ENCODE assay signal across 8 cellular contexts in the genomic region with DNA sequence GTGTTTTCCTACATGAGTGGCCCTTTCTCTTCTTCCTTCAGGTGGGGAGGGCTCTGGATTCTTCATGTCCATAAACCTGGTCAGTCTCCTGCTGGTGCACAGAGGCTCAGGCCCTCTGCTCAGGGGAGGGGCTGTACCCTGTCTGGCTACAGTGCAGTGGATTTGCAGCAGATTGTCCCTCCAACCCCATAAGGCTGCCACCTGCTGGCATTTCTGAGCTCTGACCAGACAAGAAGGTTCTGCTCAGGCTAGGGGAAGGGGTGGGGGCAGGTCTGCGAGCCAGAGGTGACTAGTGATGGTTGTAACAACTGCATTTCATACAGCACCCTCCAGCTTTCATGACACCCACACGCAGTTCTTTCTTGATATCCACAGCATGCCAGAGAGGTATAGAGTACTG.
A peak's percentile ranks its signal among the peaks of the same experiment; 100 is the strongest.
DNase-seq lines count a peak whose midpoint lies in the region; TF ChIP-seq lines count a peak whose summit lies in the region.
"Not testable (repeated sequence)": the region's sequence is repeated elsewhere in the genome, so short reads cannot be mapped to it uniquely, and the experiment has no call there.

No MANE protein-coding gene starts in this region.

- H3K36me3 Mint-ChIP-seq in activated CD4-positive, alpha-beta T cell treated with anti-CD3 and anti-CD28 coated beads, Interleukin-2, amount 10 ng/mL, durations not matched to agents 7 days and 5 days (ENCODE audit: low read depth); dendritic cell treated with granulocyte-macrophage colony-stimulating factor and Interleukin-4, amounts not matched to agents 40 ng/mL and 50 ng/mL, for 4 days (ENCODE audit: low read depth): not testable (repeated sequence)

- CTCF ChIA-PET in GM10248 (lab: Yijun Ruan, JAX) = interaction anchor here (0.7 to 1.8 kb wide), 5 partner anchors 8 to 50 kb away, joined by 3 to 12 read pairs (median 5); no protein-coding TSS in a partner anchor
- CTCF ChIA-PET in activated CD4-positive, alpha-beta T cell treated with anti-CD3 and anti-CD28 coated beads, Interleukin-2, amount 10 ng/mL, durations not matched to agents 7 days and 5 days (lab: Charles Lee) = not testable (repeated sequence)

- not testable (repeated sequence) for H3K4me3 Mint-ChIP-seq in activated CD4-positive, alpha-beta T cell treated with anti-CD3 and anti-CD28 coated beads, Interleukin-2, amount 10 ng/mL, durations not matched to agents 7 days and 5 days; dendritic cell treated with granulocyte-macrophage colony-stimulating factor and Interleukin-4, amounts not matched to agents 40 ng/mL and 50 ng/mL, for 4 days

- intact Hi-C loops in dendritic cell treated with granulocyte-macrophage colony-stimulating factor and Interleukin-4, amounts not matched to agents 40 ng/mL and 50 ng/mL, for 4 days (cut with micrococcal nuclease) = loop anchor here (2.0 kb wide), 1 partner anchor 49 kb away; no protein-coding TSS in a partner anchor
- intact Hi-C loops in vagina (cut with DNase I) = loop anchor here (5.0 kb wide), 1 partner anchor 50 kb away; no protein-coding TSS in a partner anchor

- H3K27me3 Mint-ChIP-seq in activated CD4-positive, alpha-beta T cell treated with anti-CD3 and anti-CD28 coated beads, Interleukin-2, amount 10 ng/mL, durations not matched to agents 7 days and 5 days; dendritic cell treated with granulocyte-macrophage colony-stimulating factor and Interleukin-4, amounts not matched to agents 40 ng/mL and 50 ng/mL, for 4 days: not testable (repeated sequence)

- not testable (repeated sequence) for H3K4me2 ChIP-seq in parathyroid adenoma (ENCODE audit: low read length)

- not testable (repeated sequence) for H3K9me3 ChIP-seq in parathyroid adenoma (ENCODE audit: control insufficient read depth, low read length); vagina

- H3K27ac Mint-ChIP-seq in activated CD4-positive, alpha-beta T cell treated with anti-CD3 and anti-CD28 coated beads, Interleukin-2, amount 10 ng/mL, durations not matched to agents 7 days and 5 days = not testable (repeated sequence)
- H3K27ac Mint-ChIP-seq in dendritic cell treated with granulocyte-macrophage colony-stimulating factor and Interleukin-4, amounts not matched to agents 40 ng/mL and 50 ng/mL, for 4 days = peak overlapping the region; percentile 9

- not testable (repeated sequence) for H3K4me1 ChIP-seq in parathyroid adenoma, vagina

- H2AFZ ChIP-seq in parathyroid adenoma = not testable (repeated sequence)

- not testable (repeated sequence) for H3K27me3 ChIP-seq in parathyroid adenoma (ENCODE audit: control insufficient read depth, insufficient read depth, low read length); vagina

- DNase-seq in GM10248 (ENCODE audit: extremely low spot score); vagina (ENCODE audit: extremely low spot score in 2 of 2): not testable (repeated sequence)
- DNase-seq in NCI-H82 treated with DMSO at 0.1 percent for 48 hours (lab: John Stamatoyannopoulos, UW; ENCODE audit: unreplicated experiment) (peak; percentile 68), iPS DF 4.7 (ENCODE audit: extremely low read depth, low spot score) (peak; percentile 46)
- DNase-seq in activated CD4-positive, alpha-beta T cell treated with anti-CD3 and anti-CD28 coated beads, Interleukin-2, amount 10 ng/mL, durations not matched to agents 7 days and 5 days = peak; percentile 25

- H3K4me1 Mint-ChIP-seq in activated CD4-positive, alpha-beta T cell treated with anti-CD3 and anti-CD28 coated beads, Interleukin-2, amount 10 ng/mL, durations not matched to agents 7 days and 5 days; dendritic cell treated with granulocyte-macrophage colony-stimulating factor and Interleukin-4, amounts not matched to agents 40 ng/mL and 50 ng/mL, for 4 days (ENCODE audit: low read depth): not testable (repeated sequence)

- H3K9me3 Mint-ChIP-seq in activated CD4-positive, alpha-beta T cell treated with anti-CD3 and anti-CD28 coated beads, Interleukin-2, amount 10 ng/mL, durations not matched to agents 7 days and 5 days; dendritic cell treated with granulocyte-macrophage colony-stimulating factor and Interleukin-4, amounts not matched to agents 40 ng/mL and 50 ng/mL, for 4 days: not testable (repeated sequence)

- not testable (repeated sequence) for H3K27ac ChIP-seq in parathyroid adenoma
- peak overlapping the region; percentile 26 for H3K27ac ChIP-seq in vagina

- H3K79me2 ChIP-seq in parathyroid adenoma = not testable (repeated sequence)

- TF ChIP-seq CTCF in GM10248 (IDR thresholded peaks at IDR 0.05; ENCODE audit: control extremely low read depth, extremely low read depth, low read depth, missing control alignments) (peak; percentile 53), LNCAP (IDR thresholded peaks at IDR 0.05) (peak; percentile 66), parathyroid adenoma (IDR thresholded peaks at IDR 0.05) (peak; percentile 55), vagina (IDR thresholded peaks at IDR 0.05) (peak in 2 of 3 experiments; percentile 36 to 43)

- POLR2A ChIA-PET in GM10248 (lab: Yijun Ruan, JAX); activated CD4-positive, alpha-beta T cell treated with anti-CD3 and anti-CD28 coated beads, Interleukin-2, amount 10 ng/mL, durations not matched to agents 7 days and 5 days (lab: Charles Lee): not testable (repeated sequence)

- not testable (repeated sequence) for H3K9ac ChIP-seq in parathyroid adenoma

- TF ChIP-seq POLR2A in vagina (IDR thresholded peaks at IDR 0.05) = not testable (repeated sequence)

- H3K36me3 ChIP-seq in parathyroid adenoma (ENCODE audit: control insufficient read depth, insufficient read depth, low read length); vagina: not testable (repeated sequence)

- not testable (repeated sequence) for H3K4me3 ChIP-seq in parathyroid adenoma (ENCODE audit: low read depth, low read length)
- peak overlapping the region; percentile 50 to 58 for H3K4me3 ChIP-seq in vagina
